Comparison of ENCODE assay signal across 1 cellular context in the genomic region with DNA sequence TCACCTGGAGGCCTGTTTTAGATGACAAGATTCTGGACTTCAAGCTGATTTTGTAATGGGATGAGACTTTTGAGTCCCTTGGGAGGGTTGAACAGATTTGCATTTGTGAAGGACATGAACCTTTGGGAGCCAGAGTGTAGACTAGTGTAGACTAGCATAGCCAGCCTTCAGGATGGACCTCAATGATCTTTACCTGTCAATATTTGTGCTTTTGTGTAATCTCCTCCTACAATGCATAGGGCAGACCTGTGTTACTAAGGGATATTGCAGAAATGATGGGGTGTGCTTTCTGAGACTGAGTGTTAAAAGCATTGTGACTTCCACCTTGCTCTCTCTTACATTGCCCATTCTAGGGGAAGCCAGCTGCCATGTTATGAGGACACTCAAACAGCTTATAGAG.
A peak's percentile ranks its signal among the peaks of the same experiment; 100 is the strongest.
TF ChIP-seq lines count a peak whose summit lies in the region.

No MANE protein-coding gene starts in this region.

TF ChIP-seq in HepG2, 621 proteins besides CTCF, POLR2A, EP300 and RAD21:
- 0 out of 2 replicates have a peak, but pooled peaks have one; percentile 10 for TF ChIP-seq TCF7 (IDR thresholded peaks at IDR 0.05; ENCODE audit: low read depth)
- TF ChIP-seq NR2C2 (CRISPR knock-in tag; IDR thresholded peaks at IDR 0.05; ENCODE audit: borderline replicate concordance), result no peak
- TF ChIP-seq, protein P1, sequence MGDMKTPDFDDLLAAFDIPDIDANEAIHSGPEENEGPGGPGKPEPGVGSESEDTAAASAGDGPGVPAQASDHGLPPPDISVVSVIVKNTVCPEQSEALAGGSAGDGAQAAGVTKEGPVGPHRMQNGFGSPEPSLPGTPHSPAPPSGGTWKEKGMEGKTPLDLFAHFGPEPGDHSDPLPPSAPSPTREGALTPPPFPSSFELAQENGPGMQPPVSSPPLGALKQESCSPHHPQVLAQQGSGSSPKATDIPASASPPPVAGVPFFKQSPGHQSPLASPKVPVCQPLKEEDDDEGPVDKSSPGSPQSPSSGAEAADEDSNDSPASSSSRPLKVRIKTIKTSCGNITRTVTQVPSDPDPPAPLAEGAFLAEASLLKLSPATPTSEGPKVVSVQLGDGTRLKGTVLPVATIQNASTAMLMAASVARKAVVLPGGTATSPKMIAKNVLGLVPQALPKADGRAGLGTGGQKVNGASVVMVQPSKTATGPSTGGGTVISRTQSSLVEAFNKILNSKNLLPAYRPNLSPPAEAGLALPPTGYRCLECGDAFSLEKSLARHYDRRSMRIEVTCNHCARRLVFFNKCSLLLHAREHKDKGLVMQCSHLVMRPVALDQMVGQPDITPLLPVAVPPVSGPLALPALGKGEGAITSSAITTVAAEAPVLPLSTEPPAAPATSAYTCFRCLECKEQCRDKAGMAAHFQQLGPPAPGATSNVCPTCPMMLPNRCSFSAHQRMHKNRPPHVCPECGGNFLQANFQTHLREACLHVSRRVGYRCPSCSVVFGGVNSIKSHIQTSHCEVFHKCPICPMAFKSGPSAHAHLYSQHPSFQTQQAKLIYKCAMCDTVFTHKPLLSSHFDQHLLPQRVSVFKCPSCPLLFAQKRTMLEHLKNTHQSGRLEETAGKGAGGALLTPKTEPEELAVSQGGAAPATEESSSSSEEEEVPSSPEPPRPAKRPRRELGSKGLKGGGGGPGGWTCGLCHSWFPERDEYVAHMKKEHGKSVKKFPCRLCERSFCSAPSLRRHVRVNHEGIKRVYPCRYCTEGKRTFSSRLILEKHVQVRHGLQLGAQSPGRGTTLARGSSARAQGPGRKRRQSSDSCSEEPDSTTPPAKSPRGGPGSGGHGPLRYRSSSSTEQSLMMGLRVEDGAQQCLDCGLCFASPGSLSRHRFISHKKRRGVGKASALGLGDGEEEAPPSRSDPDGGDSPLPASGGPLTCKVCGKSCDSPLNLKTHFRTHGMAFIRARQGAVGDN (CRISPR knock-in tag; IDR thresholded peaks at IDR 0.05), result no peak
- TF ChIP-seq ZNF652 (CRISPR knock-in tag; IDR thresholded peaks at IDR 0.05; ENCODE audit: borderline replicate concordance, low read depth), result 0 out of 2 replicates have a peak, but pooled peaks have one; percentile 21
- TF ChIP-seq, protein P2, sequence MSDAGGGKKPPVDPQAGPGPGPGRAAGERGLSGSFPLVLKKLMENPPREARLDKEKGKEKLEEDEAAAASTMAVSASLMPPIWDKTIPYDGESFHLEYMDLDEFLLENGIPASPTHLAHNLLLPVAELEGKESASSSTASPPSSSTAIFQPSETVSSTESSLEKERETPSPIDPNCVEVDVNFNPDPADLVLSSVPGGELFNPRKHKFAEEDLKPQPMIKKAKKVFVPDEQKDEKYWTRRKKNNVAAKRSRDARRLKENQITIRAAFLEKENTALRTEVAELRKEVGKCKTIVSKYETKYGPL (CRISPR knock-in tag; IDR thresholded peaks at IDR 0.05), result no peak
- no peak for TF ChIP-seq NR2F1 (CRISPR knock-in tag; IDR thresholded peaks at IDR 0.05)
- TF ChIP-seq, protein P3, sequence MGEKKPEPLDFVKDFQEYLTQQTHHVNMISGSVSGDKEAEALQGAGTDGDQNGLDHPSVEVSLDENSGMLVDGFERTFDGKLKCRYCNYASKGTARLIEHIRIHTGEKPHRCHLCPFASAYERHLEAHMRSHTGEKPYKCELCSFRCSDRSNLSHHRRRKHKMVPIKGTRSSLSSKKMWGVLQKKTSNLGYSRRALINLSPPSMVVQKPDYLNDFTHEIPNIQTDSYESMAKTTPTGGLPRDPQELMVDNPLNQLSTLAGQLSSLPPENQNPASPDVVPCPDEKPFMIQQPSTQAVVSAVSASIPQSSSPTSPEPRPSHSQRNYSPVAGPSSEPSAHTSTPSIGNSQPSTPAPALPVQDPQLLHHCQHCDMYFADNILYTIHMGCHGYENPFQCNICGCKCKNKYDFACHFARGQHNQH (CRISPR knock-in tag; IDR thresholded peaks at IDR 0.05), result no peak
- no peak for TF ChIP-seq ZSCAN29 (CRISPR knock-in tag; conservative IDR thresholded peaks at IDR 0.05)
- TF ChIP-seq PRPF4 (IDR thresholded peaks at IDR 0.05; ENCODE audit: low read depth, low read length, poor library complexity, severe bottlenecking), result no peak
- no peak for TF ChIP-seq ZSCAN12 (CRISPR knock-in tag; IDR thresholded peaks at IDR 0.05)
- peak; percentile 20; the same call in 1 of the 2 replicates for TF ChIP-seq ETV5 (CRISPR knock-in tag; IDR thresholded peaks at IDR 0.05; ENCODE audit: borderline replicate concordance)
- no peak for TF ChIP-seq TGIF2 (CRISPR knock-in tag; IDR thresholded peaks at IDR 0.05)
- TF ChIP-seq MAZ (IDR thresholded peaks at IDR 0.05; ENCODE audit: borderline replicate concordance, low read depth, low read length), result no peak
- TF ChIP-seq MAZ (CRISPR knock-in tag; IDR thresholded peaks at IDR 0.05; ENCODE audit: low read depth), result 0 out of 2 replicates have a peak, but pooled peaks have one; percentile 0
- no peak for TF ChIP-seq FOXP1 (IDR thresholded peaks at IDR 0.05)
- peak; percentile 56 for TF ChIP-seq FOXP1 (CRISPR knock-in tag; IDR thresholded peaks at IDR 0.05)
- TF ChIP-seq FOXA3 (CRISPR knock-in tag; IDR thresholded peaks at IDR 0.05), result 0 out of 2 replicates have a peak, but pooled peaks have one; percentile 26
- TF ChIP-seq AGO1 (IDR thresholded peaks at IDR 0.05; ENCODE audit: low read depth, low read length, poor library complexity, severe bottlenecking), result no peak
- peak; percentile 35; the same call in 1 of the 2 replicates for TF ChIP-seq CEBPG (CRISPR knock-in tag; IDR thresholded peaks at IDR 0.05)
- no peak for TF ChIP-seq ZNF431 (CRISPR knock-in tag; IDR thresholded peaks at IDR 0.05; ENCODE audit: borderline replicate concordance, low read depth)
- no peak for TF ChIP-seq AHR (CRISPR knock-in tag; IDR thresholded peaks at IDR 0.05)
- TF ChIP-seq RFXAP (CRISPR knock-in tag; IDR thresholded peaks at IDR 0.05; ENCODE audit: borderline replicate concordance), result peak; percentile 26; the same call in 1 of the 2 replicates
- TF ChIP-seq, protein P4, sequence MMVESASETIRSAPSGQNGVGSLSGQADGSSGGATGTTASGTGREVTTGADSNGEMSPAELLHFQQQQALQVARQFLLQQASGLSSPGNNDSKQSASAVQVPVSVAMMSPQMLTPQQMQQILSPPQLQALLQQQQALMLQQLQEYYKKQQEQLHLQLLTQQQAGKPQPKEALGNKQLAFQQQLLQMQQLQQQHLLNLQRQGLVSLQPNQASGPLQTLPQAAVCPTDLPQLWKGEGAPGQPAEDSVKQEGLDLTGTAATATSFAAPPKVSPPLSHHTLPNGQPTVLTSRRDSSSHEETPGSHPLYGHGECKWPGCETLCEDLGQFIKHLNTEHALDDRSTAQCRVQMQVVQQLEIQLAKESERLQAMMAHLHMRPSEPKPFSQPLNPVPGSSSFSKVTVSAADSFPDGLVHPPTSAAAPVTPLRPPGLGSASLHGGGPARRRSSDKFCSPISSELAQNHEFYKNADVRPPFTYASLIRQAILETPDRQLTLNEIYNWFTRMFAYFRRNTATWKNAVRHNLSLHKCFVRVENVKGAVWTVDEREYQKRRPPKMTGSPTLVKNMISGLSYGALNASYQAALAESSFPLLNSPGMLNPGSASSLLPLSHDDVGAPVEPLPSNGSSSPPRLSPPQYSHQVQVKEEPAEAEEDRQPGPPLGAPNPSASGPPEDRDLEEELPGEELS (CRISPR knock-in tag; IDR thresholded peaks at IDR 0.05), result 0 out of 2 replicates have a peak, but pooled peaks have one; percentile 12
- TF ChIP-seq ZNF292 (CRISPR knock-in tag; IDR thresholded peaks at IDR 0.05; ENCODE audit: borderline replicate concordance, low read depth), result no peak
- no peak for TF ChIP-seq TCF7L2 (IDR thresholded peaks at IDR 0.05; ENCODE audit: low read depth, low read length)
- TF ChIP-seq ZNF383 (CRISPR knock-in tag; IDR thresholded peaks at IDR 0.05; ENCODE audit: borderline replicate concordance), result no peak
- TF ChIP-seq FOXO1 (CRISPR knock-in tag; IDR thresholded peaks at IDR 0.05), result peak; percentile 40; the same call in 1 of the 2 replicates
- no peak for TF ChIP-seq ZBTB7A (CRISPR knock-in tag; IDR thresholded peaks at IDR 0.05)
- 0 out of 2 replicates have a peak, but pooled peaks have one; percentile 11 for TF ChIP-seq MIXL1 (CRISPR knock-in tag; IDR thresholded peaks at IDR 0.05)
- peak; percentile 15; the same call in 1 of the 2 replicates for TF ChIP-seq HDAC2 (CRISPR knock-in tag; IDR thresholded peaks at IDR 0.05)
- TF ChIP-seq, protein P5, sequence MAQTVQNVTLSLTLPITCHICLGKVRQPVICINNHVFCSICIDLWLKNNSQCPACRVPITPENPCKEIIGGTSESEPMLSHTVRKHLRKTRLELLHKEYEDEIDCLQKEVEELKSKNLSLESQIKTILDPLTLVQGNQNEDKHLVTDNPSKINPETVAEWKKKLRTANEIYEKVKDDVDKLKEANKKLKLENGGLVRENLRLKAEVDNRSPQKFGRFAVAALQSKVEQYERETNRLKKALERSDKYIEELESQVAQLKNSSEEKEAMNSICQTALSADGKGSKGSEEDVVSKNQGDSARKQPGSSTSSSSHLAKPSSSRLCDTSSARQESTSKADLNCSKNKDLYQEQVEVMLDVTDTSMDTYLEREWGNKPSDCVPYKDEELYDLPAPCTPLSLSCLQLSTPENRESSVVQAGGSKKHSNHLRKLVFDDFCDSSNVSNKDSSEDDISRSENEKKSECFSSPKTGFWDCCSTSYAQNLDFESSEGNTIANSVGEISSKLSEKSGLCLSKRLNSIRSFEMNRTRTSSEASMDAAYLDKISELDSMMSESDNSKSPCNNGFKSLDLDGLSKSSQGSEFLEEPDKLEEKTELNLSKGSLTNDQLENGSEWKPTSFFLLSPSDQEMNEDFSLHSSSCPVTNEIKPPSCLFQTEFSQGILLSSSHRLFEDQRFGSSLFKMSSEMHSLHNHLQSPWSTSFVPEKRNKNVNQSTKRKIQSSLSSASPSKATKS (CRISPR knock-in tag; IDR thresholded peaks at IDR 0.05), result no peak
- TF ChIP-seq GATAD2A (CRISPR knock-in tag; IDR thresholded peaks at IDR 0.05), result peak; percentile 26; the same call in 1 of the 2 replicates
- TF ChIP-seq TOPORS (CRISPR knock-in tag; IDR thresholded peaks at IDR 0.05), result no peak
- TF ChIP-seq ZNF781 (CRISPR knock-in tag; IDR thresholded peaks at IDR 0.05; ENCODE audit: borderline replicate concordance, not compliant biosample characterization), result no peak
- TF ChIP-seq RARA (CRISPR knock-in tag; IDR thresholded peaks at IDR 0.05), result 0 out of 2 replicates have a peak, but pooled peaks have one; percentile 22
- TF ChIP-seq KLF9 (CRISPR knock-in tag; IDR thresholded peaks at IDR 0.05; ENCODE audit: low read depth), result no peak
- TF ChIP-seq ARHGAP35 (CRISPR knock-in tag; IDR thresholded peaks at IDR 0.05; ENCODE audit: borderline replicate concordance), result no peak
- TF ChIP-seq ELF4 (CRISPR knock-in tag; IDR thresholded peaks at IDR 0.05; ENCODE audit: borderline replicate concordance), result no peak
- TF ChIP-seq ZNF543 (CRISPR knock-in tag; IDR thresholded peaks at IDR 0.05), result no peak
- TF ChIP-seq SIN3A (IDR thresholded peaks at IDR 0.05; ENCODE audit: borderline replicate concordance, low read depth, low read length), result no peak
- no peak for TF ChIP-seq ATAD3A (CRISPR knock-in tag; IDR thresholded peaks at IDR 0.05)
- 0 out of 2 replicates have a peak, but pooled peaks have one; percentile 35 for TF ChIP-seq ZNF124 (CRISPR knock-in tag; IDR thresholded peaks at IDR 0.05)
